In the genomic region with DNA sequence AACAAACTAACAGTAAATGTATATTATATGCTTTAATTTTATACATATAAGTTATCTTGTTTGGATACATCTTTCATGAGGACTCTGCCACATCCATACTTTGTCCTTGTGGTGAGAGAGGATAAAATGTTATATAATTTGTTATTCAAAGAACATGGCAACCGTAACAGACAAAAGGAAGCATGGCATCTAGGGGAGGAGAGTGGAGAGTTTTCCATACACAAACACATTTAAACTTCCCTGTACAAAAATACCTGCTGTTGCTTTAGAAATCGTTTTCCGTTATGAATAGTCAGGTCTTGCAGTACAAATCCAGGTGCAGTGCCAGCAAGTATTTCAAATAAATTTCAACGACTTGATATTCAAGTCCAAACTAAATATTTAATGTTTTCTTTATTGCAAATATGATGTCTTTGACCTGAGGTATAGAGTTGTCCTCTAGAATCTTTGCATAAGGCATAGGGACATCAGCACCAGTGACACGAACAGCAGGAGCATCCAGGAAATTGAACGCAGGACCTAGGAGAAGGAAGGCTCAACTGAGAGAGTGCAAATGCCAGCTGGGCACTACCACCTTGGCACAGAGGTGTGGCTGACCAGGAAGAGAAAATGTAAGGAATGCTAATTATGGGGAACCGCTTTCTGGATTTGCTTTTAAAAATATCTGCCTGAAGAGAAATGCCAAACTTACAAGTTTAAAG, we compare ENCODE assay signal across 15 cellular contexts.
"Had no signal": no experiment of that assay in that cellular context is flagged by ENCODE, and none has a peak within 500 bp of the region (broad histone marks: within the 10 kb centered on the region; RNA-seq: fewer than 3 reads in every experiment).

No MANE protein-coding gene starts in this region.

- H3K27ac ChIP-seq: hepatocyte, parathyroid adenoma, thoracic aorta had no signal

- H3K4me3 ChIP-seq: hepatocyte, thoracic aorta had no signal

- H3K9me3 ChIP-seq: thoracic aorta had no signal

- H3K27me3 Mint-ChIP-seq: naive B cell had no signal

- ATAC-seq: activated T-cell treated with anti-CD3 and anti-CD28 coated beads, Interleukin-2, amount 50 U/mL, for 4 hours; esophagus mucosa; stimulated activated effector memory CD8-positive, alpha-beta T cell treated with anti-CD3 and anti-CD28 coated beads, Interleukin-12 subunit alpha, Interleukin-12 subunit beta, amount 100 ng/mL, for 72 hours had no signal

- H3K27me3 ChIP-seq: hepatocyte had no signal

- H3K4me3 Mint-ChIP-seq: activated T-cell treated with anti-CD3 and anti-CD28 coated beads, Interleukin-2, amount 50 U/mL, for 4 hours; naive B cell; stimulated activated effector memory CD8-positive, alpha-beta T cell treated with anti-CD3 and anti-CD28 coated beads, Interleukin-12 subunit alpha, Interleukin-12 subunit beta, amount 100 ng/mL, for 72 hours had no signal

- DNase-seq: activated CD4-positive, alpha-beta T cell treated with anti-CD3 and anti-CD28 coated beads, Interleukin-2, amount 50 U/mL, for 48 hours; activated CD4-positive, CD25-positive, alpha-beta regulatory T cell treated with anti-CD3 and anti-CD28 coated beads, Interleukin-2, amount 50 U/mL, for 72 hours; activated gamma-delta T cell; activated T-cell treated with anti-CD3 and anti-CD28 coated beads, Interleukin-2, amount 50 U/mL, for 4 hours; aorta; islet precursor cell; naive B cell; stimulated activated CD4-positive, alpha-beta T cell treated with anti-CD3 and anti-CD28 coated beads, Interleukin-12 subunit alpha, Interleukin-12 subunit beta, amount 100 ng/mL, for 4 hours; stimulated activated CD4-positive, alpha-beta T cell treated with anti-CD3 and anti-CD28 coated beads, Interleukin-2, amount 100 ng/mL, for 24 hours; T1000 had no signal

- H3K9me3 Mint-ChIP-seq: activated T-cell treated with anti-CD3 and anti-CD28 coated beads, Interleukin-2, amount 50 U/mL, for 4 hours; naive B cell; stimulated activated effector memory CD8-positive, alpha-beta T cell treated with anti-CD3 and anti-CD28 coated beads, Interleukin-12 subunit alpha, Interleukin-12 subunit beta, amount 100 ng/mL, for 72 hours had no signal
